Comparison of ENCODE assay signal across 10 cellular contexts in the genomic region with DNA sequence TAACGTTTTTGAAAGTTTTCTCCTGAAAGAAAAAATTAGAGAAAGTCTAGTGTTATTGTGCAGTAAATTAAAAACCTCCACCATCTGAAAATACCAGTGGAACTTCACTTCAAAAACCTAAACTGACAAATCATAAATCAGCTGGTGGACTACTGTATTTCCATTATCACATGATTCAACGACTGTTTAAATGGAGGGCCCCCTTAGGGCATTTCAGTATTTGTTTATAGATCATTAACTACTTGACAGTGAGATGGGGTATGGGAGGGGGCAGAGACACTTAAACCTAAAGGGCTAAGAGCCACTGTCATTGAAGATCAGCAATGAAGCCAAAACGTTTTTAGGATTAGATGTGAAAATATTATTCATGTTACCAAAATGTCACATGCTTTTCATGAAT.
"Had no signal": no experiment of that assay in that cellular context is flagged by ENCODE, and none has a peak within 500 bp of the region (broad histone marks: within the 10 kb centered on the region; RNA-seq: fewer than 3 reads in every experiment).

No MANE protein-coding gene starts in this region.

- FAIRE-seq: endometrium had no signal

- DNase-seq: activated CD4-positive, alpha-beta T cell treated with anti-CD3 and anti-CD28 coated beads for 4 hours; activated CD8-positive, alpha-beta memory T cell treated with anti-CD3 and anti-CD28 coated beads, Interleukin-2, amount 50 U/mL, for 4 hours; activated naive CD4-positive, alpha-beta T cell; esophagus squamous epithelium; immature natural killer cell; left cardiac atrium; naive thymus-derived CD4-positive, alpha-beta T cell; posterior cingulate gyrus; stimulated activated CD4-positive, alpha-beta T cell treated with anti-CD3 and anti-CD28 coated beads, Interleukin-4, amount 100 ng/mL, for 4 hours had no signal
